In genomic region chr11:75565221-75565814, GRCh38 we compare ENCODE assay signal across 9 cellular contexts. TPM values are rescaled to one million over a fixed set of nuclear protein-coding genes. Genes with fewer than 3 reads are reported as not detected.
DNase-seq lines count a peak whose midpoint lies in the region; ATAC-seq and TF ChIP-seq lines count a peak whose summit lies in the region.
"Had no signal": no experiment of that assay in that cellular context is flagged by ENCODE, and none has a peak within 500 bp of the region (broad histone marks: within the 10 kb centered on the region; RNA-seq: fewer than 3 reads in every experiment).

No MANE protein-coding gene starts in this region.

- 29 to 36% methylated on average over 5 of the region's 5 CpGs for WGBS in lower leg skin, 2 donors

- DNase-seq in activated T-cell treated with anti-CD3 and anti-CD28 coated beads, Interleukin-2, amount 50 U/mL, for 24 hours, result no peak
- no peak for DNase-seq in activated T-cell treated with anti-CD3 and anti-CD28 coated beads, Interleukin-2, amount 50 U/mL, for 48 hours
- DNase-seq in lower leg skin (ENCODE audit: low spot score in 2 of 2) (peak; percentile 57 to 91), ureter (ENCODE audit: low spot score) (peak; percentile 67)
- no peak for DNase-seq in activated CD4-positive, alpha-beta T cell treated with anti-CD3 and anti-CD28 coated beads, Interleukin-2, amount 50 U/mL, for 48 hours
- no peak for DNase-seq in activated CD8-positive, alpha-beta memory T cell treated with anti-CD3 and anti-CD28 coated beads, Interleukin-2, amount 50 U/mL, for 48 hours

- peak overlapping the region; percentile 62 for H3K27ac Mint-ChIP-seq in activated T-cell treated with anti-CD3 and anti-CD28 coated beads, Interleukin-2, amount 50 U/mL, for 24 hours
- H3K27ac Mint-ChIP-seq: B cell had no signal

- peaks cover 48% of the 10 kb centered on the region for H3K4me1 Mint-ChIP-seq in activated T-cell treated with anti-CD3 and anti-CD28 coated beads, Interleukin-2, amount 50 U/mL, for 24 hours (ENCODE audit: low read depth)

- no peaks in the 10 kb centered on the region for H3K27me3 Mint-ChIP-seq in activated T-cell treated with anti-CD3 and anti-CD28 coated beads, Interleukin-2, amount 50 U/mL, for 24 hours

- no peak overlapping the region for H3K4me3 ChIP-seq in lower leg skin (ENCODE audit: low read depth, poor library complexity, severe bottlenecking)

- no peak for TF ChIP-seq CTCF in lower leg skin (IDR thresholded peaks at IDR 0.05)

- H3K9me3 Mint-ChIP-seq in activated T-cell treated with anti-CD3 and anti-CD28 coated beads, Interleukin-2, amount 50 U/mL, for 24 hours, result no peaks in the 10 kb centered on the region

- no peak for ATAC-seq in GM19035 (IDR thresholded peaks at IDR 0.05; ENCODE audit: unreplicated experiment)

- H3K36me3 Mint-ChIP-seq in activated T-cell treated with anti-CD3 and anti-CD28 coated beads, Interleukin-2, amount 50 U/mL, for 24 hours (ENCODE audit: low read depth), result peaks cover 46% of the 10 kb centered on the region

- H3K27ac ChIP-seq in cingulate gyrus (ENCODE audit: low read depth, low read length), result peak overlapping the region; percentile 35

- no peak for TF ChIP-seq POLR2A in lower leg skin (IDR thresholded peaks at IDR 0.05)

- no peak overlapping the region for H3K4me3 Mint-ChIP-seq in activated T-cell treated with anti-CD3 and anti-CD28 coated beads, Interleukin-2, amount 50 U/mL, for 24 hours
- H3K4me3 Mint-ChIP-seq: B cell had no signal

- intact Hi-C loops in lower leg skin (cut with DNase I; ENCODE audit: low total_unique reads), result no loop called here

RNA-seq across cellular contexts. Expression of gene SERPINH1, which starts 3.3 kb away (rescaled TPM):
- total RNA-seq in lower leg skin (100 to 1,000 TPM in 2 of 4 donors, 10 to 100 TPM in 2; 73.3 to 116 (median 94.3) TPM), ureter (109 TPM)

RNA-seq across cellular contexts. Expression of gene GDPD5, which starts 39.6 kb away (rescaled TPM):
- total RNA-seq in lower leg skin, result 1 to 10 TPM; 3.9 to 8.5 (median 5.2) TPM
- 14.9 TPM for total RNA-seq in ureter

Comparison
In these comparisons a context has a peak if more than half of its experiments do, and no peak if none do; other contexts are left out.
1. DNase-seq: peak in lower leg skin (2 of 2) and ureter (single experiment); none in activated T-cell treated with anti-CD3 and anti-CD28 coated beads, Interleukin-2, amount 50 U/mL, for 24 hours (single experiment), activated T-cell treated with anti-CD3 and anti-CD28 coated beads, Interleukin-2, amount 50 U/mL, for 48 hours (0 of 2), activated CD4-positive, alpha-beta T cell treated with anti-CD3 and anti-CD28 coated beads, Interleukin-2, amount 50 U/mL, for 48 hours (0 of 2) and activated CD8-positive, alpha-beta memory T cell treated with anti-CD3 and anti-CD28 coated beads, Interleukin-2, amount 50 U/mL, for 48 hours (single experiment).